In genomic region chr13:99566125-99567083, GRCh38 we compare ENCODE assay signal across 12 cellular contexts. TPM values are rescaled to one million over a fixed set of nuclear protein-coding genes. Genes with fewer than 3 reads are reported as not detected.
DNase-seq lines count a peak whose midpoint lies in the region; ATAC-seq and TF ChIP-seq lines count a peak whose summit lies in the region.
"Had no signal": no experiment of that assay in that cellular context is flagged by ENCODE, and none has a peak within 500 bp of the region (broad histone marks: within the 10 kb centered on the region; RNA-seq: fewer than 3 reads in every experiment).

No MANE protein-coding gene starts in this region.

- DNase-seq in activated CD4-positive, alpha-beta T cell treated with anti-CD3 and anti-CD28 coated beads, Interleukin-2, amount 10 ng/mL, durations not matched to agents 24 days and 14 days = no peak
- DNase-seq in activated CD4-positive, alpha-beta T cell treated with anti-CD3 and anti-CD28 coated beads for 36 hours = no peak
- DNase-seq in effector memory CD8-positive, alpha-beta T cell = no peak
- DNase-seq in retinal pigment epithelial cell (ENCODE audit: low read depth) (no peak), RWPE1 (ENCODE audit: low spot score) (no peak), NCI-H446 (lab: John Stamatoyannopoulos, UW) (no peak), hepatic stellate cell (ENCODE audit: low spot score) (no peak)
- DNase-seq: NCI-H526 treated with DMSO at 0.1 percent for 48 hours, ovary, T-helper 9 cell had no signal

- intact Hi-C loops in activated CD4-positive, alpha-beta T cell treated with anti-CD3 and anti-CD28 coated beads, Interleukin-2, amount 10 ng/mL, durations not matched to agents 24 days and 14 days (cut with micrococcal nuclease) = no loop called here
- intact Hi-C loops in activated CD4-positive, alpha-beta T cell treated with anti-CD3 and anti-CD28 coated beads for 36 hours (cut with DNase I, micrococcal nuclease) = no loop called here

- peak; percentile 1 for TF ChIP-seq CTCF in retinal pigment epithelial cell (conservative IDR thresholded peaks at IDR 0.05; ENCODE audit: low read depth, low read length)
- no peak for TF ChIP-seq CTCF in RWPE1 (conservative IDR thresholded peaks at IDR 0.05; ENCODE audit: low read depth)

- H3K9me3 Mint-ChIP-seq in activated CD4-positive, alpha-beta T cell treated with anti-CD3 and anti-CD28 coated beads, Interleukin-2, amount 10 ng/mL, durations not matched to agents 24 days and 14 days = peaks cover 8% of the 10 kb centered on the region
- H3K9me3 Mint-ChIP-seq in activated CD4-positive, alpha-beta T cell treated with anti-CD3 and anti-CD28 coated beads for 36 hours (ENCODE audit: low read depth) = peaks cover 9% of the 10 kb centered on the region
- no peaks in the 10 kb centered on the region for H3K9me3 Mint-ChIP-seq in effector memory CD8-positive, alpha-beta T cell

- H3K4me3 Mint-ChIP-seq in activated CD4-positive, alpha-beta T cell treated with anti-CD3 and anti-CD28 coated beads, Interleukin-2, amount 10 ng/mL, durations not matched to agents 24 days and 14 days = peak overlapping the region; percentile 12
- no peak overlapping the region for H3K4me3 Mint-ChIP-seq in activated CD4-positive, alpha-beta T cell treated with anti-CD3 and anti-CD28 coated beads for 36 hours
- H3K4me3 Mint-ChIP-seq in effector memory CD8-positive, alpha-beta T cell = peak overlapping the region; percentile 34 to 45
- H3K4me3 Mint-ChIP-seq: type B pancreatic cell had no signal

- H3K36me3 Mint-ChIP-seq in activated CD4-positive, alpha-beta T cell treated with anti-CD3 and anti-CD28 coated beads, Interleukin-2, amount 10 ng/mL, durations not matched to agents 24 days and 14 days (ENCODE audit: low read depth) = peaks cover 26% of the 10 kb centered on the region
- peaks cover 28% of the 10 kb centered on the region for H3K36me3 Mint-ChIP-seq in activated CD4-positive, alpha-beta T cell treated with anti-CD3 and anti-CD28 coated beads for 36 hours (ENCODE audit: low read depth)
- peaks cover 24% of the 10 kb centered on the region for H3K36me3 Mint-ChIP-seq in effector memory CD8-positive, alpha-beta T cell (ENCODE audit: insufficient read depth)

- H3K4me1 Mint-ChIP-seq in activated CD4-positive, alpha-beta T cell treated with anti-CD3 and anti-CD28 coated beads, Interleukin-2, amount 10 ng/mL, durations not matched to agents 24 days and 14 days = peaks cover 2% of the 10 kb centered on the region
- no peaks in the 10 kb centered on the region for H3K4me1 Mint-ChIP-seq in activated CD4-positive, alpha-beta T cell treated with anti-CD3 and anti-CD28 coated beads for 36 hours
- H3K4me1 Mint-ChIP-seq in effector memory CD8-positive, alpha-beta T cell (ENCODE audit: low read depth in 2 of 2) = peaks cover 3 to 10% of the 10 kb centered on the region in 2 donors

- H3K27me3 Mint-ChIP-seq in activated CD4-positive, alpha-beta T cell treated with anti-CD3 and anti-CD28 coated beads, Interleukin-2, amount 10 ng/mL, durations not matched to agents 24 days and 14 days = no peaks in the 10 kb centered on the region
- no peaks in the 10 kb centered on the region for H3K27me3 Mint-ChIP-seq in activated CD4-positive, alpha-beta T cell treated with anti-CD3 and anti-CD28 coated beads for 36 hours
- H3K27me3 Mint-ChIP-seq in effector memory CD8-positive, alpha-beta T cell = no peaks in the 10 kb centered on the region
- H3K27me3 Mint-ChIP-seq: type B pancreatic cell had no signal

- no peak overlapping the region for H3K4me3 ChIP-seq in retinal pigment epithelial cell (ENCODE audit: low read length)
- H3K4me3 ChIP-seq: ovary had no signal

- no peak overlapping the region for H3K27ac Mint-ChIP-seq in activated CD4-positive, alpha-beta T cell treated with anti-CD3 and anti-CD28 coated beads, Interleukin-2, amount 10 ng/mL, durations not matched to agents 24 days and 14 days
- no peak overlapping the region for H3K27ac Mint-ChIP-seq in activated CD4-positive, alpha-beta T cell treated with anti-CD3 and anti-CD28 coated beads for 36 hours
- H3K27ac Mint-ChIP-seq in effector memory CD8-positive, alpha-beta T cell = no peak overlapping the region
- H3K27ac Mint-ChIP-seq: type B pancreatic cell had no signal

- no peak for ATAC-seq in activated CD4-positive, alpha-beta T cell treated with anti-CD3 and anti-CD28 coated beads for 36 hours
- ATAC-seq in HG02884 (IDR thresholded peaks at IDR 0.05; ENCODE audit: unreplicated experiment) = peak; percentile 48
- ATAC-seq in effector memory CD8-positive, alpha-beta T cell (replicated peaks) = no peak

- CTCF ChIA-PET in activated CD4-positive, alpha-beta T cell treated with anti-CD3 and anti-CD28 coated beads for 36 hours (lab: Charles Lee) = no interaction called here
- CTCF ChIA-PET in RWPE1 (lab: Yijun Ruan, JAX) = no interaction called here

- no peak overlapping the region for H3K27ac ChIP-seq in RWPE1
- H3K27ac ChIP-seq: ovary had no signal

- POLR2A ChIA-PET in activated CD4-positive, alpha-beta T cell treated with anti-CD3 and anti-CD28 coated beads for 36 hours (lab: Charles Lee) = no interaction called here
- POLR2A ChIA-PET in RWPE1 (lab: Yijun Ruan, JAX; ENCODE audit: low non-redundant PET) = no interaction called here

RNA-seq across cellular contexts. Expression of gene CLYBL, which starts 40.1 kb away (rescaled TPM):
- total RNA-seq in activated CD4-positive, alpha-beta T cell treated with anti-CD3 and anti-CD28 coated beads, Interleukin-2, amount 10 ng/mL, durations not matched to agents 24 days and 14 days = 2.6 and 3.5 TPM in 2 replicates
- total RNA-seq in activated CD4-positive, alpha-beta T cell treated with anti-CD3 and anti-CD28 coated beads for 36 hours = 10 to 100 TPM; 11.3 TPM
